In the genomic region with DNA sequence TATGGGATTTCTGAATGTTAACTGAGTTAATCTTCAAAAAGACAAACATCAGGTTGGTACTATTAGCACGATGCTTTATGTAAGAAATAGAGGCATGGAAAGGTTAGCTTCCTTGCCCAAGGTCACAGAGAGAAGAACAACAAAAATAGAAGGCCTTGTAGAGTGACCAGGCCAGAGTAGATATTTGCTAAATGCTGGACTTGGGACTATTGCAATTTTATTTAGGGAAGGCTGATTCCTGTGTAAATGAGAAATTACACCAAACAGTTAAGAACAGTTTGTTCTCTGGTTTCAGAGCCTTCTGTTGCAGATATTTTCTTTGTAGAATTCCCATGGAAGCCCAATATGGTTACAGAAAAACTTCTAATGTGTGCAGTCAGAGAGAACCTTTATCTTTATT, we compare ENCODE assay signal across 36 cellular contexts. TPM values are rescaled to one million over a fixed set of nuclear protein-coding genes. Genes with fewer than 3 reads are reported as not detected.
"Had no signal": no experiment of that assay in that cellular context is flagged by ENCODE, and none has a peak within 500 bp of the region (broad histone marks: within the 10 kb centered on the region; RNA-seq: fewer than 3 reads in every experiment).

No MANE protein-coding gene starts in this region.

- H3K9me3 ChIP-seq: adrenal gland, body of pancreas, breast epithelium had no signal

- DNase-seq: activated B cell treated with CpG ODN at 0.5 μM for 24 hours; activated CD4-positive, alpha-beta memory T cell treated with anti-CD3 and anti-CD28 coated beads for 36 hours; activated CD4-positive, alpha-beta T cell treated with anti-CD3 and anti-CD28 coated beads for 4 hours; activated CD4-positive, alpha-beta T cell treated with anti-CD3 and anti-CD28 coated beads, Interleukin-2, amount 10 ng/mL, durations not matched to agents 24 days and 14 days; activated CD4-positive, alpha-beta T cell treated with anti-CD3 and anti-CD28 coated beads, Interleukin-2, amount 50 U/mL, for 1 hour; activated CD4-positive, alpha-beta T cell treated with anti-CD3 and anti-CD28 coated beads, Interleukin-2, amount 50 U/mL, for 4 hours; activated CD4-positive, CD25-positive, alpha-beta regulatory T cell treated with anti-CD3 and anti-CD28 coated beads, Interleukin-2, amount 50 U/mL, for 72 hours; activated CD8-positive, alpha-beta memory T cell treated with anti-CD3 and anti-CD28 coated beads, Interleukin-2, amount 50 U/mL, for 4 hours; activated CD8-positive, alpha-beta T cell treated with anti-CD3 and anti-CD28 coated beads for 36 hours; activated effector memory CD4-positive, alpha-beta T cell treated with anti-CD3 and anti-CD28 coated beads, Interleukin-2, amount 50 U/mL, for 16 hours; activated gamma-delta T cell treated with Interleukin-2 at 50 U/mL for 16 hours; activated naive CD4-positive, alpha-beta T cell; activated naive CD4-positive, alpha-beta T cell treated with anti-CD3 and anti-CD28 coated beads for 36 hours; activated naive CD4-positive, alpha-beta T cell treated with anti-CD3 and anti-CD28 coated beads, Interleukin-2, amount 50 U/mL, for 16 hours; activated naive CD8-positive, alpha-beta T cell treated with anti-CD3 and anti-CD28 coated beads for 36 hours; activated T-cell treated with anti-CD3 and anti-CD28 coated beads for 4 hours; activated T-cell treated with anti-CD3 and anti-CD28 coated beads, Interleukin-2, amount 50 U/mL, for 1 hour; activated T-cell treated with anti-CD3 and anti-CD28 coated beads, Interleukin-2, amount 50 U/mL, for 4 hours; activated T-cell treated with anti-CD3 and anti-CD28 coated beads, Interleukin-2, amount 50 U/mL, for 72 hours; adrenal gland; amniotic stem cell; aorta; body of pancreas; brain microvascular endothelial cell; central memory CD4-positive, alpha-beta T cell; SW 1271; T-helper 1 cell; T-helper 2 cell; T-helper 9 cell had no signal

- H3K27ac ChIP-seq: adrenal gland, body of pancreas, brain microvascular endothelial cell, breast epithelium, VCaP had no signal

- ATAC-seq: activated CD8-positive, alpha-beta T cell treated with anti-CD3 and anti-CD28 coated beads for 36 hours; activated naive CD4-positive, alpha-beta T cell treated with anti-CD3 and anti-CD28 coated beads, Interleukin-2, amount 50 U/mL, for 72 hours; activated T-cell treated with anti-CD3 and anti-CD28 coated beads, Interleukin-2, amount 50 U/mL, for 4 hours; activated T-cell treated with anti-CD3 and anti-CD28 coated beads, Interleukin-2, amount 50 U/mL, for 72 hours; activated T-helper 17 cell treated with anti-CD3 and anti-CD28 coated beads, Interleukin-2, amount 50 U/mL, for 72 hours; body of pancreas had no signal

- H3K4me1 ChIP-seq: adrenal gland, body of pancreas, breast epithelium had no signal

- H3K36me3 ChIP-seq: adrenal gland, brain microvascular endothelial cell, breast epithelium had no signal

- H3K27me3 ChIP-seq: adrenal gland, body of pancreas, brain microvascular endothelial cell, breast epithelium had no signal

- H3K4me3 ChIP-seq: adrenal gland, body of pancreas, breast epithelium had no signal

RNA-seq across cellular contexts. Expression of a gene that starts 16.4 kb away (rescaled TPM):
- total RNA-seq: activated B cell treated with CpG ODN at 0.5 μM for 24 hours; activated CD4-positive, alpha-beta memory T cell treated with anti-CD3 and anti-CD28 coated beads for 36 hours; activated CD4-positive, alpha-beta T cell treated with anti-CD3 and anti-CD28 coated beads, Interleukin-2, amount 10 ng/mL, durations not matched to agents 24 days and 14 days; activated CD8-positive, alpha-beta memory T cell treated with anti-CD3 and anti-CD28 coated beads for 36 hours; activated CD8-positive, alpha-beta T cell treated with anti-CD3 and anti-CD28 coated beads for 36 hours; activated naive CD4-positive, alpha-beta T cell treated with anti-CD3 and anti-CD28 coated beads for 36 hours; activated naive CD4-positive, alpha-beta T cell treated with anti-CD3 and anti-CD28 coated beads, Interleukin-2, amount 50 U/mL, for 72 hours; activated naive CD8-positive, alpha-beta T cell treated with anti-CD3 and anti-CD28 coated beads for 36 hours; activated T-cell treated with anti-CD3 and anti-CD28 coated beads, Interleukin-2, amount 50 U/mL, for 4 hours; activated T-cell treated with anti-CD3 and anti-CD28 coated beads, Interleukin-2, amount 50 U/mL, for 72 hours; activated T-helper 1 cell treated with anti-CD3 and anti-CD28 coated beads, Interleukin-12 subunit alpha, Interleukin-12 subunit beta, Interleukin-2, Interleukin-4 antibody, amounts not matched to agents 30 ng/mL and 10 ng/mL and 1 ng/mL, durations not matched to agents 14 hours and 24 hours and 36 hours; activated T-helper 17 cell treated with anti-CD3 and anti-CD28 coated beads, Interleukin-2, amount 50 U/mL, for 72 hours; body of pancreas; cardiac septum had no signal
